ENCODE assay signal across 8 cellular contexts in the genomic region with DNA sequence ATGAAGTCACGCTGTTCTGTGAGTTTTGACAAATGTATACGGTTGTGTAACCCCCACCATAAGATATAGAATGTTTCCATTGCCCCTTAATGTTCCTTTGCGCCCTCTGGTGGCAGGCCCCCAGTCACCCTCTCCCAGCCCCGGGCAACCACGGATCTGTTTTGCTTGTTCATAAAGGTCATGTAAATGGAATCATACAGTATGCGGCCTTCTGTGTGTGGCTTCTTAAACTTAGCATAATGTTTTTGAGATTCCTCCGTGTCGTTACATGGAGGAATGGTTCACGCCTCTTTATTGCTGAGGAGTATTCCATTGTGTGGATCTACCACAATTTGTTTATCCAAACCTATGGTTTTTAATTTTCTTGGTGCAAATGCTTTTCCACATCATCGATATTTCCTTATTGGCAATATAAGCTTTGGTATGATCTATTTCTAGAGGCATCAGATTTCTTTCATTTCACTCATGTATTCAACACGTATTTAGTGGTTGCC. TPM values are rescaled to one million over a fixed set of nuclear protein-coding genes. Genes with fewer than 3 reads are reported as not detected.
DNase-seq lines count a peak whose midpoint lies in the region; ATAC-seq, FAIRE-seq and TF ChIP-seq lines count a peak whose summit lies in the region.

No MANE protein-coding gene starts in this region.

- no peaks in the 10 kb centered on the region for H3K36me3 ChIP-seq in A673 (ENCODE audit: insufficient read depth, low read length, poor library complexity, severe bottlenecking)
- H3K36me3 ChIP-seq in SJCRH30: no peaks in the 10 kb centered on the region
- H3K36me3 ChIP-seq in prostate gland: no peaks in the 10 kb centered on the region

- peak; percentile 83 for FAIRE-seq in GM18507 (lab: Jason Lieb, UNC)

- DNase-seq in A673 (ENCODE audit: low spot score) (peak; percentile 69), GM18507 (ENCODE audit: extremely low spot score, insufficient read length, low read depth) (peak; percentile 36), HT1080 (ENCODE audit: low read depth) (peak; percentile 39), SJCRH30 (peak; percentile 56 to 69), activated gamma-delta T cell (lab: John Stamatoyannopoulos, UW) (peak; percentile 27), globus pallidus (ENCODE audit: low spot score) (peak; percentile 24), prostate gland (ENCODE audit: low spot score) (peak; percentile 52)

- H3K4me1 ChIP-seq in A673 (ENCODE audit: insufficient read depth, low read length, poor library complexity, severe bottlenecking): no peaks in the 10 kb centered on the region
- no peaks in the 10 kb centered on the region for H3K4me1 ChIP-seq in SJCRH30
- no peaks in the 10 kb centered on the region for H3K4me1 ChIP-seq in prostate gland (replicated peaks)

- H3K27me3 ChIP-seq in A673 (replicated peaks; ENCODE audit: insufficient read depth, low read depth, low read length, poor library complexity) (no peaks in the 10 kb centered on the region), SJCRH30 (no peaks in the 10 kb centered on the region), prostate gland (replicated peaks; ENCODE audit: insufficient read depth) (no peaks in the 10 kb centered on the region)

- H3K27ac ChIP-seq in A673 (ENCODE audit: low read depth, low read length, poor library complexity, severe bottlenecking) (no peak overlapping the region), SJCRH30 (no peak overlapping the region), prostate gland (no peak overlapping the region)

- intact Hi-C loops in A673 (cut with micrococcal nuclease; ENCODE audit: unreplicated experiment) (loop anchor here (1.0 to 2.0 kb wide), 3 partner anchors 177 to 627 kb away; partner anchors contain the start of gene ANKRD6), prostate gland (cut with DNase I) (no loop called here)

- peak; percentile 93 for TF ChIP-seq CTCF in A673 (conservative IDR thresholded peaks at IDR 0.05; ENCODE audit: low read depth, low read length)
- peak; percentile 43 to 77 (median 72) for TF ChIP-seq CTCF in prostate gland (IDR thresholded peaks at IDR 0.05)

- H3K9me3 ChIP-seq in A673 (ENCODE audit: low read depth, low read length, poor library complexity, severe bottlenecking) (no peaks in the 10 kb centered on the region), SJCRH30 (replicated peaks) (no peaks in the 10 kb centered on the region), prostate gland (no peaks in the 10 kb centered on the region)

- 60% methylated on average over 11 of the region's 11 CpGs for WGBS in prostate gland

- no peak for ATAC-seq in GM19324 (IDR thresholded peaks at IDR 0.05; ENCODE audit: low FRiP score, unreplicated experiment)

- no peak for TF ChIP-seq POLR2A in prostate gland (IDR thresholded peaks at IDR 0.05)

- CTCF ChIA-PET in A673 (lab: Charles Lee): interaction anchor here (0.6 to 1.0 kb wide), 2 partner anchors 178 to 627 kb away, joined by 3 to 4 read pairs; no protein-coding TSS in a partner anchor

- BruUV-seq in A673 (replicated peaks; lab: Mats Ljungman, UMichigan): no TSS peak

- POLR2A ChIA-PET in A673 (lab: Charles Lee; ENCODE audit: low non-redundant PET): no interaction called here

- H3K4me3 ChIP-seq in A673 (ENCODE audit: low read depth, low read length, poor library complexity, severe bottlenecking): no peak overlapping the region
- H3K4me3 ChIP-seq in SJCRH30: no peak overlapping the region
- H3K4me3 ChIP-seq in prostate gland: no peak overlapping the region

RNA-seq across cellular contexts. Expression of gene LYRM2, which starts 28.4 kb away (rescaled TPM):
- 64.3 and 68.2 TPM in 2 replicates for total RNA-seq in A673 (2021)
- total RNA-seq in HT1080 (2014; rRNA removed; shearing (Covaris generic)): 16.4 and 24.4 TPM in 2 replicates
- polyA plus RNA-seq in HT1080 (2015; cell fraction: cytosol; rRNA removed): 33.7 and 54.2 TPM in 2 replicates
- 20.0 and 24.5 TPM in 2 replicates for polyA plus RNA-seq in HT1080 (2015; cell fraction: nucleus; rRNA removed)
- total RNA-seq in SJCRH30 (2014; rRNA removed; shearing (Covaris generic)): 32.1 and 33.3 TPM in 2 replicates
- total RNA-seq in prostate gland: 10 to 100 TPM; 21.3 to 25.7 TPM
